Comparison of ENCODE assay signal across 12 cellular contexts in the genomic region with DNA sequence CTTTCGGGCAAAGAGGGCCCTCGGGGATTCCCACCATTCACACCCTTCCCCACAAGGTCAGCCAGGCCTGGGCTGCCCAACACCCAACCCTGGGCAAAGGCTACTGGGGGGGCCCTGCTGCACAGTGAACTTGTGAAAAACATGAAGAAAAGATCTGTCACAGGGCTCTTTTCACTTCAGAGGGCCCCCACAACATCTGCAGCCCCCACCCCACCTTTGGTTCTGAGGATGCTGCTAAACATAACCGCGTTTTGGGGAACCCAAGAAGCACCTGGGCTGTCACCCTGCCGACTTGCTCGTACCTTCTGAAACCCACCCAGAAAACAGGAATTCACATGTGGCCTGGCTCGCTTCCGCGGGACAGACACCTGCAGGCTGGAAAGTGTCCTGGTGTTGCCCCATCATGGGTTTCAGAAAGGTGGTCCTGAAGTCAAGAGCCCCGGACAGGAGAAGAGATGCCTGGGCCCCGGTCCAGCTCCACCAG. TPM values are rescaled to one million over a fixed set of nuclear protein-coding genes. Genes with fewer than 3 reads are reported as not detected.
DNase-seq lines count a peak whose midpoint lies in the region; ATAC-seq and TF ChIP-seq lines count a peak whose summit lies in the region.
"Had no signal": no experiment of that assay in that cellular context is flagged by ENCODE, and none has a peak within 500 bp of the region (broad histone marks: within the 10 kb centered on the region; RNA-seq: fewer than 3 reads in every experiment).

No MANE protein-coding gene starts in this region.

- H2AK5ac ChIP-seq in IMR-90 (ENCODE audit: low read depth, low read length): 0 out of 2 replicates have a peak overlapping the region, but pooled peaks have one; percentile 28

- intact Hi-C loops in IMR-90 (cut with micrococcal nuclease): no loop called here

- H3K79me1 ChIP-seq in IMR-90 (ENCODE audit: low read depth in 1 of 2, low read length in 2 of 2): peaks cover 50 to 87% of the 10 kb centered on the region in 2 experiments

- CTCF ChIA-PET in IMR-90 (lab: Yijun Ruan, JAX): no interaction called here

- no peak overlapping the region for H2BK15ac ChIP-seq in IMR-90 (ENCODE audit: low read depth, low read length)

- no peaks in the 10 kb centered on the region for H3K27me3 ChIP-seq in BLaER1
- H3K27me3 ChIP-seq in IMR-90 (ENCODE audit: control insufficient read depth, insufficient read depth, low read length): no peaks in the 10 kb centered on the region
- H3K27me3 ChIP-seq: BE2C had no signal

- POLR2A ChIA-PET in IMR-90 (lab: Charles Lee; ENCODE audit: unreplicated experiment): no interaction called here

- H2AFZ ChIP-seq in IMR-90 (replicated peaks; ENCODE audit: low read length, poor library complexity): no peak overlapping the region

- no peak overlapping the region for H2BK120ac ChIP-seq in IMR-90 (ENCODE audit: low read depth, low read length)

- H3K4me2 ChIP-seq in BLaER1 (peak overlapping the region; percentile 90), IMR-90 (ENCODE audit: low read depth, low read length) (no peak overlapping the region)

- no peak overlapping the region for H3K14ac ChIP-seq in IMR-90 (replicated peaks; ENCODE audit: low read depth, low read length)

- H3K27ac Mint-ChIP-seq in mesothelial cell of epicardium: no peak overlapping the region

- DNase-seq in IMR-90 (no peak), left lobe of liver (ENCODE audit: low spot score) (peak; percentile 43), mesothelial cell of epicardium (ENCODE audit: low spot score in 2 of 2, unreplicated experiment in 2 of 2) (no peak), NCI-H526 treated with DMSO at 0.1 percent for 48 hours (lab: John Stamatoyannopoulos, UW) (no peak), SKM-1 (lab: John Stamatoyannopoulos, UW; ENCODE audit: unreplicated experiment) (no peak), caudate nucleus (lab: John Stamatoyannopoulos, UW) (no peak)
- DNase-seq: amygdala, BE2C, PC-3 had no signal

- peaks cover 14% of the 10 kb centered on the region; the same call in 1 of the 2 replicates for H4K20me1 ChIP-seq in BLaER1
- H4K20me1 ChIP-seq in IMR-90 (ENCODE audit: insufficient read depth, low read length): peaks cover 41% of the 10 kb centered on the region

- H3K4me1 Mint-ChIP-seq in mesothelial cell of epicardium: peaks cover 47% of the 10 kb centered on the region

- peaks cover 41% of the 10 kb centered on the region for H3K9me1 ChIP-seq in IMR-90 (ENCODE audit: insufficient read depth, low read length)

- no peaks in the 10 kb centered on the region for H3K27me3 Mint-ChIP-seq in mesothelial cell of epicardium (ENCODE audit: low read depth)

- no peaks in the 10 kb centered on the region for H3K9me3 ChIP-seq in BLaER1
- no peaks in the 10 kb centered on the region for H3K9me3 ChIP-seq in IMR-90 (ENCODE audit: control insufficient read depth, insufficient read depth, low read length)
- H3K9me3 ChIP-seq: BE2C had no signal

- peaks cover 8% of the 10 kb centered on the region for H3K36me3 Mint-ChIP-seq in mesothelial cell of epicardium

- no peak overlapping the region for H3K4ac ChIP-seq in IMR-90 (ENCODE audit: low read depth, low read length)

- dilution Hi-C loops in IMR-90 (cut with HindIII; ENCODE audit: low sequenced_read_pairs, unreplicated experiment): no loop called here

- H3K9ac ChIP-seq in BLaER1 (peak overlapping the region; percentile 76; the same call in 1 of the 2 replicates), IMR-90 (ENCODE audit: low read depth, low read length) (no peak overlapping the region)

- no peak for TF ChIP-seq RAD21 in IMR-90 (IDR thresholded peaks at IDR 0.05; ENCODE audit: low read length)

- TF ChIP-seq POLR2A in IMR-90 (IDR thresholded peaks at IDR 0.05; ENCODE audit: low read depth, low read length): no peak

- H2BK5ac ChIP-seq in IMR-90 (ENCODE audit: low read depth, low read length, poor library complexity, severe bottlenecking): no peak overlapping the region

- no peak overlapping the region for H2AK9ac ChIP-seq in IMR-90 (replicated peaks; ENCODE audit: low read depth, low read length, poor library complexity)

- no peak overlapping the region for H4K91ac ChIP-seq in IMR-90 (ENCODE audit: insufficient read depth, low read depth, low read length)

- peaks cover 13% of the 10 kb centered on the region for H3K36me3 ChIP-seq in BLaER1
- peaks cover 14% of the 10 kb centered on the region; the same call in 1 of the 2 replicates for H3K36me3 ChIP-seq in IMR-90 (ENCODE audit: control insufficient read depth, insufficient read depth, low read length)
- H3K36me3 ChIP-seq: BE2C had no signal

- H3K4me3 ChIP-seq in BLaER1: no peak overlapping the region
- H3K4me3 ChIP-seq in IMR-90 (ENCODE audit: insufficient read depth, low read depth, low read length): no peak overlapping the region

- H2BK20ac ChIP-seq in IMR-90 (ENCODE audit: low read depth, low read length): no peak overlapping the region

- no peak overlapping the region for H3K4me3 Mint-ChIP-seq in mesothelial cell of epicardium
- H3K4me3 Mint-ChIP-seq: T-helper 2 cell treated with Interferon-gamma antibody and Interleukin-4, amounts not matched to agents 5 μg/mL and 100 μg/mL, for 36 hours had no signal

- in situ Hi-C loops in IMR-90 (cut with MboI; ENCODE audit: low sequenced_read_pairs): no loop called here

- no peaks in the 10 kb centered on the region for H3K9me3 Mint-ChIP-seq in mesothelial cell of epicardium
- H3K9me3 Mint-ChIP-seq: T-helper 2 cell treated with Interferon-gamma antibody and Interleukin-4, amounts not matched to agents 5 μg/mL and 100 μg/mL, for 36 hours had no signal

- peak; percentile 28 for ATAC-seq in GM18498 (IDR thresholded peaks at IDR 0.05; ENCODE audit: unreplicated experiment)
- ATAC-seq in IMR-90 (ENCODE audit: low read depth): no peak
- no peak for ATAC-seq in left lobe of liver
- ATAC-seq: PC-3 had no signal

- BruUV-seq in IMR-90 (replicated peaks; lab: Mats Ljungman, UMichigan): no TSS peak

- H3K23ac ChIP-seq in IMR-90 (ENCODE audit: low read depth, low read length): no peak overlapping the region

- no peak overlapping the region for H3K18ac ChIP-seq in IMR-90 (ENCODE audit: low read depth, low read length)

- TF ChIP-seq CTCF in IMR-90 (conservative IDR thresholded peaks at IDR 0.05; ENCODE audit: low read depth, low read length): no peak
- no peak for TF ChIP-seq CTCF in mesothelial cell of epicardium (IDR thresholded peaks at IDR 0.05; ENCODE audit: unreplicated experiment)

- peak overlapping the region; percentile 91 for H3K27ac ChIP-seq in BLaER1
- H3K27ac ChIP-seq in IMR-90 (ENCODE audit: insufficient read depth, low read length): no peak overlapping the region
- H3K27ac ChIP-seq in caudate nucleus (ENCODE audit: low read depth, low read length): no peak overlapping the region

- H3K4me1 ChIP-seq in BLaER1 (peaks cover 97% of the 10 kb centered on the region), IMR-90 (ENCODE audit: control insufficient read depth, insufficient read depth, low read length) (peaks cover 23% of the 10 kb centered on the region)
- H3K4me1 ChIP-seq: BE2C had no signal

- H4K5ac ChIP-seq in IMR-90 (ENCODE audit: low read depth, low read length): no peak overlapping the region

- no peak overlapping the region for H3K56ac ChIP-seq in IMR-90 (ENCODE audit: extremely low read depth, insufficient read depth, low read length)

- 50% methylated on average over 2 of the region's 11 CpGs; no CpG with 5 or more reads in 1 of the 2 experiments for WGBS in IMR-90 (ENCODE audit: extremely low coverage in 2 of 2, insufficient read length in 1 of 2), 2 experiments

- H4K8ac ChIP-seq in IMR-90 (ENCODE audit: low read depth in 2 of 2, low read length in 2 of 2): no peak overlapping the region

TF ChIP-seq in IMR-90, 13 proteins besides CTCF, POLR2A, EP300 and RAD21:
- TF ChIP-seq NFE2L2 (IDR thresholded peaks at IDR 0.05; ENCODE audit: low read depth, low read length): no peak
- TF ChIP-seq ELK1 (IDR thresholded peaks at IDR 0.05; ENCODE audit: borderline replicate concordance, low read depth, low read length): no peak
- no peak for TF ChIP-seq USF2 (IDR thresholded peaks at IDR 0.05; ENCODE audit: low read depth, low read length)
- no peak for TF ChIP-seq SMC3 (IDR thresholded peaks at IDR 0.05; ENCODE audit: low read depth, low read length)

RNA-seq across cellular contexts. Expression of gene B4GALT1, which starts 29.3 kb away (rescaled TPM):
- 8.8 and 11.9 TPM in 2 replicates for total RNA-seq in IMR-90 (2012; rRNA removed)
- 37.6 and 37.8 TPM in 2 replicates for polyA plus RNA-seq in IMR-90 (2012; rRNA removed)
- polyA plus RNA-seq in IMR-90 (2012; cell fraction: cytosol; rRNA removed): 28.7 and 34.0 TPM in 2 replicates
- 15.4 and 23.3 TPM in 2 replicates for polyA plus RNA-seq in IMR-90 (2012; cell fraction: nucleus; rRNA removed; ENCODE audit: low replicate concordance)
- 48.2 TPM for total RNA-seq in left lobe of liver
- 78.3 to 81.4 TPM (median 78.9 TPM) in 3 replicates for total RNA-seq in mesothelial cell of epicardium
